In genomic region chr17:67378444-67379250, GRCh38 we compare ENCODE assay signal across 2 cellular contexts.
A peak's percentile ranks its signal among the peaks of the same experiment; 100 is the strongest.
TF ChIP-seq lines count a peak whose summit lies in the region.

No MANE protein-coding gene starts in this region.

TF ChIP-seq in HEK293, 187 proteins besides CTCF, POLR2A, EP300 and RAD21 (continued from another document and continues in another):
- no peak for TF ChIP-seq TSHZ1 (tag by site-specific recombination; IDR thresholded peaks at IDR 0.05; ENCODE audit: borderline replicate concordance)
- no peak; the same call in 1 of the 2 replicates for TF ChIP-seq KLF17 (tag by site-specific recombination; IDR thresholded peaks at IDR 0.05)
- peak; percentile 65 for TF ChIP-seq IKZF3 (tag by site-specific recombination; IDR thresholded peaks at IDR 0.05)
- TF ChIP-seq ZEB2 (tag by site-specific recombination; IDR thresholded peaks at IDR 0.05): peak; percentile 88
- no peak for TF ChIP-seq ZNF48 (tag by site-specific recombination; IDR thresholded peaks at IDR 0.05)
- TF ChIP-seq ZXDB (tag by site-specific recombination; IDR thresholded peaks at IDR 0.05): peak; percentile 36
- TF ChIP-seq ZNF433 (tag by site-specific recombination; IDR thresholded peaks at IDR 0.05; ENCODE audit: low read depth): no peak
- peak; percentile 20; the same call in 1 of the 2 replicates for TF ChIP-seq ZNF2 (tag by site-specific recombination; IDR thresholded peaks at IDR 0.05)
- TF ChIP-seq EGR2 (tag by site-specific recombination; IDR thresholded peaks at IDR 0.05; ENCODE audit: low read depth): peak; percentile 46
- no peak for TF ChIP-seq ZNF664 (tag by site-specific recombination; IDR thresholded peaks at IDR 0.05)
- peak; percentile 25; the same call in 1 of the 2 replicates for TF ChIP-seq ZNF596 (tag by site-specific recombination; IDR thresholded peaks at IDR 0.05)
- TF ChIP-seq ZNF776 (tag by site-specific recombination; IDR thresholded peaks at IDR 0.05; ENCODE audit: borderline replicate concordance): no peak
- no peak for TF ChIP-seq PRDM1 (tag by site-specific recombination; IDR thresholded peaks at IDR 0.05)
- no peak for TF ChIP-seq ZNF560 (tag by site-specific recombination; IDR thresholded peaks at IDR 0.05; ENCODE audit: borderline replicate concordance)
- peak; percentile 46; the same call in 1 of the 2 replicates for TF ChIP-seq ZBTB11 (tag by site-specific recombination; conservative IDR thresholded peaks at IDR 0.05; ENCODE audit: low read depth)
- no peak for TF ChIP-seq ZNF658 (tag by site-specific recombination; IDR thresholded peaks at IDR 0.05)
- TF ChIP-seq MZF1 (tag by site-specific recombination; IDR thresholded peaks at IDR 0.05; ENCODE audit: borderline replicate concordance): no peak
- TF ChIP-seq ZSCAN30 (tag by site-specific recombination; IDR thresholded peaks at IDR 0.05): peak; percentile 63; the same call in 1 of the 2 replicates
- TF ChIP-seq ZNF239 (tag by site-specific recombination; IDR thresholded peaks at IDR 0.05): no peak
- TF ChIP-seq ZNF324 (tag by site-specific recombination; IDR thresholded peaks at IDR 0.05): peak; percentile 44; the same call in 1 of the 2 replicates
- TF ChIP-seq SP2 (tag by site-specific recombination; IDR thresholded peaks at IDR 0.05): peak; percentile 57
- no peak for TF ChIP-seq ZNF510 (tag by site-specific recombination; IDR thresholded peaks at IDR 0.05; ENCODE audit: insufficient replicate concordance)
- TF ChIP-seq ZFP3 (tag by site-specific recombination; IDR thresholded peaks at IDR 0.05; ENCODE audit: low read depth): no peak

TF ChIP-seq in K562, 482 proteins besides CTCF, POLR2A, EP300 and RAD21 (continued from another document and continues in another):
- TF ChIP-seq E2F6 (IDR thresholded peaks at IDR 0.05; ENCODE audit: borderline replicate concordance in 1 of 2, extremely low read depth in 1 of 2, insufficient read depth in 1 of 2, insufficient read length in 1 of 2, low read depth in 1 of 2, low read length in 1 of 2, poor library complexity in 1 of 2, severe bottlenecking in 1 of 2) (peak; percentile 56 to 90), ATF7 (IDR thresholded peaks at IDR 0.05) (0 out of 2 replicates have a peak, but pooled peaks have one; percentile 13), MNT (conservative IDR thresholded peaks at IDR 0.05) (peak in 1 of 2 experiments; percentile 47; a peak in 1 of 4 replicates), PRMT5 (CRISPR knock-in tag; IDR thresholded peaks at IDR 0.05) (no peak), HMGN3 (IDR thresholded peaks at IDR 0.05; ENCODE audit: borderline replicate concordance, extremely low read depth, insufficient read length, low read depth, low read length) (peak; percentile 37), HMG20B (CRISPR knock-in tag; IDR thresholded peaks at IDR 0.05) (no peak), ZBTB33 (CRISPR knock-in tag; IDR thresholded peaks at IDR 0.05) (peak; percentile 45; the same call in 1 of the 2 replicates), U2AF1 (optimal IDR thresholded peaks at IDR 0.05; ENCODE audit: low read depth, low read length) (peak; percentile 35), FOXM1 (IDR thresholded peaks at IDR 0.05; ENCODE audit: low read depth) (no peak), FOXM1 (CRISPR knock-in tag; IDR thresholded peaks at IDR 0.05; ENCODE audit: low read depth) (0 out of 2 replicates have a peak, but pooled peaks have one; percentile 71), GMEB1 (CRISPR knock-in tag; IDR thresholded peaks at IDR 0.05) (peak; percentile 22; the same call in 1 of the 2 replicates), E4F1 (CRISPR knock-in tag; IDR thresholded peaks at IDR 0.05; ENCODE audit: borderline replicate concordance) (no peak), BHLHE40 (IDR thresholded peaks at IDR 0.05; ENCODE audit: low read length) (peak; percentile 56), PHF20 (IDR thresholded peaks at IDR 0.05; ENCODE audit: partially characterized antibody) (no peak), PHF21A (IDR thresholded peaks at IDR 0.05; ENCODE audit: borderline replicate concordance, low read depth) (no peak), TAF1 (IDR thresholded peaks at IDR 0.05; ENCODE audit: control insufficient read depth, extremely low read depth, insufficient read depth, low read length, severe bottlenecking) (no peak), UBTF (IDR thresholded peaks at IDR 0.05; ENCODE audit: borderline replicate concordance in 1 of 2, low read depth in 2 of 2, low read length in 2 of 2) (peak in 1 of 2 experiments; percentile 94; a peak in 2 of 4 replicates), POLR2G (IDR thresholded peaks at IDR 0.05; ENCODE audit: low read depth, low read length) (peak; percentile 73), SREBF2 (CRISPR knock-in tag; IDR thresholded peaks at IDR 0.05) (no peak), PCBP1 (IDR thresholded peaks at IDR 0.05; ENCODE audit: low read depth, low read length, poor library complexity, severe bottlenecking) (peak; percentile 19), L3MBTL2 (IDR thresholded peaks at IDR 0.05) (peak; percentile 86), NFIC (IDR thresholded peaks at IDR 0.05) (peak; percentile 60; the same call in 1 of the 2 replicates), HMGXB4 (CRISPR knock-in tag; IDR thresholded peaks at IDR 0.05) (peak; percentile 89; the same call in 1 of the 2 replicates), RNF2 (IDR thresholded peaks at IDR 0.05) (peak; percentile 51; the same call in 1 of the 2 replicates), GATAD2B (IDR thresholded peaks at IDR 0.05; ENCODE audit: borderline replicate concordance) (peak; percentile 76), KLF13 (tag; IDR thresholded peaks at IDR 0.05; ENCODE audit: borderline replicate concordance, low read depth) (no peak), NR3C1 (CRISPR knock-in tag; IDR thresholded peaks at IDR 0.05) (0 out of 2 replicates have a peak, but pooled peaks have one; percentile 11), PML (IDR thresholded peaks at IDR 0.05; ENCODE audit: low read length) (no peak), ZNF592 (IDR thresholded peaks at IDR 0.05) (peak; percentile 29; the same call in 1 of the 2 replicates), CXXC5 (CRISPR knock-in tag; IDR thresholded peaks at IDR 0.05) (peak; percentile 87), MAZ (CRISPR knock-in tag; conservative IDR thresholded peaks at IDR 0.05 in 1 of 2, IDR thresholded peaks at IDR 0.05 in 1 of 2) (peak; percentile 55 to 60; a peak in 2 of 4 replicates)
